ENCODE assay signal across 8 cellular contexts in genomic region chr1:70410604-70411359, GRCh38. TPM values are rescaled to one million over a fixed set of nuclear protein-coding genes. Genes with fewer than 3 reads are reported as not detected.
A peak's percentile ranks its signal among the peaks of the same experiment; 100 is the strongest.
DNase-seq lines count a peak whose midpoint lies in the region; ATAC-seq and TF ChIP-seq lines count a peak whose summit lies in the region.

TSS of gene CTH (plus strand) at chr1:70411268. CDS start at chr1:70411416, 148 bp downstream.

- no peaks in the 10 kb centered on the region for H3K36me3 Mint-ChIP-seq in CD14-positive monocyte
- H3K36me3 Mint-ChIP-seq in activated CD4-positive, alpha-beta memory T cell treated with anti-CD3 and anti-CD28 coated beads for 36 hours, result no peaks in the 10 kb centered on the region

- TF ChIP-seq CTCF in CD14-positive monocyte (IDR thresholded peaks at IDR 0.05) (no peak), liver (IDR thresholded peaks at IDR 0.05; ENCODE audit: low read depth, low read length, missing input control) (no peak)

- peak within 1 kb of the TSS; percentile 98 to 99 for H3K4me3 Mint-ChIP-seq in CD14-positive monocyte
- H3K4me3 Mint-ChIP-seq in activated CD4-positive, alpha-beta memory T cell treated with anti-CD3 and anti-CD28 coated beads for 36 hours, result peak within 1 kb of the TSS; percentile 84

- H3K27me3 Mint-ChIP-seq in CD14-positive monocyte (ENCODE audit: low read depth in 3 of 3), result peaks cover 3 to 14% (median 8%) of the 10 kb centered on the region in 3 donors
- peaks cover 4% of the 10 kb centered on the region for H3K27me3 Mint-ChIP-seq in activated CD4-positive, alpha-beta memory T cell treated with anti-CD3 and anti-CD28 coated beads for 36 hours

- peak within 1 kb of the TSS; percentile 92 to 99 (median 97) for H3K27ac Mint-ChIP-seq in CD14-positive monocyte
- peak within 1 kb of the TSS; percentile 83 for H3K27ac Mint-ChIP-seq in activated CD4-positive, alpha-beta memory T cell treated with anti-CD3 and anti-CD28 coated beads for 36 hours

- DNase-seq in CD14-positive monocyte (ENCODE audit: low spot score), result peak; percentile 94
- peak; percentile 93 for DNase-seq in NCI-H774 (lab: John Stamatoyannopoulos, UW)
- DNase-seq in activated CD4-positive, alpha-beta memory T cell treated with anti-CD3 and anti-CD28 coated beads for 36 hours, result peak; percentile 96
- DNase-seq in dermis microvascular lymphatic vessel endothelial cell (ENCODE audit: low read depth in 2 of 2), result peak; percentile 87 to 98
- peak; percentile 92 for DNase-seq in stimulated activated CD4-positive, alpha-beta T cell treated with anti-CD3 and anti-CD28 coated beads, Interleukin-4, amount 100 ng/mL, for 24 hours

- H3K27me3 ChIP-seq in liver (ENCODE audit: control insufficient read depth in 4 of 4, insufficient read depth in 4 of 4, low read length in 3 of 4), result no peaks in the 10 kb centered on the region

- peak within 1 kb of the TSS; percentile 60 to 93 (median 82) for H3K4me3 ChIP-seq in liver (ENCODE audit: low read depth in 1 of 3, low read length in 3 of 3)

- H3K9ac ChIP-seq in liver (ENCODE audit: low read depth in 1 of 2, low read length in 2 of 2), result peak within 1 kb of the TSS; percentile 91 to 98

- POLR2A ChIA-PET in activated CD4-positive, alpha-beta memory T cell treated with anti-CD3 and anti-CD28 coated beads for 36 hours (lab: Charles Lee), result interaction anchor here (0.5 to 3.0 kb wide), 11 partner anchors 15 to 670 kb away, joined by 3 to 60 read pairs (median 6); partner anchors contain the start of genes ANKRD13C, LRRC40, SRSF11 and ZRANB2

- H3K36me3 ChIP-seq in liver (ENCODE audit: control insufficient read depth in 4 of 4, insufficient read depth in 3 of 4, low read depth in 1 of 4, low read length in 3 of 4), result peaks cover 0 to 5% (median 0%) of the 10 kb centered on the region in 4 donors

- peak within 1 kb of the TSS; percentile 94 to 97 for H3K27ac ChIP-seq in liver (ENCODE audit: low read depth in 1 of 2, low read length in 2 of 2)

- CTCF ChIA-PET in activated CD4-positive, alpha-beta memory T cell treated with anti-CD3 and anti-CD28 coated beads for 36 hours (lab: Charles Lee), result interaction anchor here (0.8 to 2.9 kb wide), 6 partner anchors 9 to 670 kb away, joined by 3 to 18 read pairs (median 3); partner anchors contain the start of genes ANKRD13C and ZRANB2

- H3K9me3 Mint-ChIP-seq in CD14-positive monocyte, result no peaks in the 10 kb centered on the region
- no peaks in the 10 kb centered on the region for H3K9me3 Mint-ChIP-seq in activated CD4-positive, alpha-beta memory T cell treated with anti-CD3 and anti-CD28 coated beads for 36 hours

- H3K9me3 ChIP-seq in liver (ENCODE audit: control insufficient read depth in 4 of 4, low read length in 3 of 4), result no peaks in the 10 kb centered on the region

- peaks cover 15% of the 10 kb centered on the region for H3K4me1 Mint-ChIP-seq in CD14-positive monocyte
- peaks cover 14% of the 10 kb centered on the region for H3K4me1 Mint-ChIP-seq in activated CD4-positive, alpha-beta memory T cell treated with anti-CD3 and anti-CD28 coated beads for 36 hours (ENCODE audit: low read depth)

- TF ChIP-seq RAD21 in liver (IDR thresholded peaks at IDR 0.05), result peak; percentile 27 to 36

- ATAC-seq in GM19395 (IDR thresholded peaks at IDR 0.05; ENCODE audit: unreplicated experiment) (peak; percentile 95), HG03565 (IDR thresholded peaks at IDR 0.05; ENCODE audit: unreplicated experiment) (peak; percentile 88)

- intact Hi-C loops in CD14-positive monocyte (cut with micrococcal nuclease), result loop anchor here (5.0 to 10.0 kb wide), 2 partner anchors 53 to 94 kb away; no protein-coding TSS in a partner anchor
- intact Hi-C loops in activated CD4-positive, alpha-beta memory T cell treated with anti-CD3 and anti-CD28 coated beads for 36 hours (cut with micrococcal nuclease), result loop anchor here (1.0 kb wide), 7 partner anchors 28 to 670 kb away; partner anchors contain the start of genes ANKRD13C, LRRC40 and SRSF11

- H3K4me1 ChIP-seq in liver (ENCODE audit: control insufficient read depth in 4 of 4, insufficient read depth in 4 of 4, low read length in 3 of 4), result peaks cover 6 to 16% (median 12%) of the 10 kb centered on the region in 4 donors

- WGBS in liver, result under 1% methylated on average over 48 of the region's 48 CpGs

TF ChIP-seq in liver, 16 proteins besides CTCF, POLR2A, EP300 and RAD21:
- TF ChIP-seq REST (IDR thresholded peaks at IDR 0.05) (peak; percentile 92), SP1 (IDR thresholded peaks at IDR 0.05) (peak; percentile 93), ZBTB33 (IDR thresholded peaks at IDR 0.05) (peak; percentile 86), TAF1 (conservative IDR thresholded peaks at IDR 0.05) (peak; percentile 99), NR2F2 (IDR thresholded peaks at IDR 0.05) (peak; percentile 64), GABPA (IDR thresholded peaks at IDR 0.05 in 1 of 2, conservative IDR thresholded peaks at IDR 0.05 in 1 of 2) (peak in 1 of 2 donors; percentile 27), MAX (IDR thresholded peaks at IDR 0.05) (peak; percentile 64), YY1 (IDR thresholded peaks at IDR 0.05) (peak; percentile 94), JUND (IDR thresholded peaks at IDR 0.05) (peak; percentile 81 to 85), EGR1 (IDR thresholded peaks at IDR 0.05; ENCODE audit: low read depth in 2 of 2) (peak in 1 of 2 donors; percentile 47), FOXA2 (IDR thresholded peaks at IDR 0.05) (peak; percentile 45), FOXA1 (IDR thresholded peaks at IDR 0.05) (peak; percentile 61), RXRA (IDR thresholded peaks at IDR 0.05) (peak; percentile 93 to 96), HNF4A (conservative IDR thresholded peaks at IDR 0.05) (peak; percentile 86 to 91), ATF3 (IDR thresholded peaks at IDR 0.05) (peak; percentile 87), HNF4G (IDR thresholded peaks at IDR 0.05) (peak; percentile 77)
TF ChIP-seq in liver: peak in this region for 16.

RNA-seq across cellular contexts. Expression of gene CTH, which starts in this region (rescaled TPM):
- under 1 TPM; 0.16 to 0.28 TPM for polyA plus RNA-seq in CD14-positive monocyte
- total RNA-seq in activated CD4-positive, alpha-beta memory T cell treated with anti-CD3 and anti-CD28 coated beads for 36 hours, result 10 to 100 TPM; 23.0 to 26.0 TPM
- 0.90 and 1.0 TPM in 2 replicates for total RNA-seq in dermis microvascular lymphatic vessel endothelial cell
- 10 to 100 TPM in 1 of 2 donors, 1 to 10 TPM in 1; 8.9 to 40.7 TPM for total RNA-seq in liver
- polyA plus RNA-seq in liver, result 10 to 100 TPM; 49.0 to 49.4 TPM

Comparison
In these comparisons a context has a peak if more than half of its experiments do, and no peak if none do; other contexts are left out.
1. Peak in every context shown above with its lines: DNase-seq, ATAC-seq, H3K4me3 ChIP-seq and H3K27ac ChIP-seq.
2. RNA of gene CTH (polyA plus RNA-seq): 49.0 to 49.4 TPM in liver; 0.16 to 0.28 TPM in CD14-positive monocyte; every median in the first group is over 10 times any median in the second.
3. Peak in DNase-seq in CD14-positive monocyte; RNA of the gene not detected or under 1 TPM.